In the genomic region with DNA sequence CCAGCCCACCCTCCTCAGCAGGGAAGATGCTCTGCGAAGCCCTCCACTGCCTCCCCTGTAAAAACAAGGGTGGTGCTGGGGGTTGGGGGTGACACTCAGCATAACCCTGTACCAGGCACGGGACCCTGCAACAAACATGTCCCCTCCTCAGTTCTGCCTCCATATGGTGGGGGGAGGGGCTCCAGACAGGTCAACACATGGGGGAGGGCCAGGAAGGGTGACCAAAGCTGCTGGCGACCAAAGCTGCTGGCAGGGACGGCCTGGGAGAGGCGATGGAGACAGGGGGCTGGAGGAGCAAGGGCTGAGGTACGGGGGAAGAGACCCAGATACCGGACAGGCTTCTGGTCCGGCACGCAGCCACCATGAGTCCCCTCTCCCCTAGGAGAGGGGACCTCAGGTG, we compare ENCODE assay signal across 26 cellular contexts.
"Had no signal": no experiment of that assay in that cellular context is flagged by ENCODE, and none has a peak within 500 bp of the region (broad histone marks: within the 10 kb centered on the region; RNA-seq: fewer than 3 reads in every experiment).

No MANE protein-coding gene starts in this region.

- H3K27me3 ChIP-seq: brain microvascular endothelial cell, foreskin keratinocyte, neutrophil, ovary, testis, vagina had no signal

- FAIRE-seq: astrocyte, islet of Langerhans had no signal

- H3K4me1 ChIP-seq: esophagus muscularis mucosa, foreskin keratinocyte, heart right ventricle, prostate gland, testis, vagina had no signal

- H3K27ac ChIP-seq: brain microvascular endothelial cell, esophagus muscularis mucosa, foreskin keratinocyte, heart right ventricle, neutrophil, ovary, prostate gland, testis, vagina had no signal

- H3K4me3 ChIP-seq: esophagus muscularis mucosa, heart right ventricle, lung, ovary, prostate gland, testis, vagina had no signal

- H3K9me3 ChIP-seq: esophagus muscularis mucosa, heart right ventricle, neutrophil, ovary, prostate gland, testis, vagina had no signal

- H3K36me3 ChIP-seq: brain microvascular endothelial cell, esophagus muscularis mucosa, heart right ventricle, neutrophil, ovary, prostate gland, vagina had no signal

- DNase-seq: activated CD4-positive, alpha-beta memory T cell treated with anti-CD3 and anti-CD28 coated beads for 36 hours; activated CD4-positive, alpha-beta T cell treated with anti-CD3 and anti-CD28 coated beads for 4 hours; activated CD8-positive, alpha-beta memory T cell treated with anti-CD3 and anti-CD28 coated beads, Interleukin-2, amount 50 U/mL, for 4 hours; activated gamma-delta T cell treated with Interleukin-2 at 50 U/mL for 16 hours; activated naive CD4-positive, alpha-beta T cell treated with anti-CD3 and anti-CD28 coated beads, Interleukin-2, amount 50 U/mL, for 16 hours; activated T-cell treated with anti-CD3 and anti-CD28 coated beads, Interleukin-2, amount 50 U/mL, for 1 hour; amniotic stem cell; brain microvascular endothelial cell; caudate nucleus; foreskin keratinocyte; left colon; mesendoderm; retina; stimulated activated CD4-positive, alpha-beta T cell treated with anti-CD3 and anti-CD28 coated beads, Interleukin-2, amount 100 ng/mL, for 48 hours; stimulated activated naive CD4-positive, alpha-beta T cell treated with Interleukin-2 at 50 U/mL for 16 hours; testis; trophoblast cell had no signal

- ATAC-seq: foreskin keratinocyte, left colon had no signal
